In genomic region chr3:53250453-53250852, GRCh38 we compare ENCODE assay signal across 16 cellular contexts. TPM values are rescaled to one million over a fixed set of nuclear protein-coding genes. Genes with fewer than 3 reads are reported as not detected.
DNase-seq lines count a peak whose midpoint lies in the region; FAIRE-seq and TF ChIP-seq lines count a peak whose summit lies in the region.
"Had no signal": no experiment of that assay in that cellular context is flagged by ENCODE, and none has a peak within 500 bp of the region (broad histone marks: within the 10 kb centered on the region; RNA-seq: fewer than 3 reads in every experiment).

No MANE protein-coding gene starts in this region.

- H3K27me3 ChIP-seq in H1 (replicated peaks in 1 of 4; ENCODE audit: control insufficient read depth in 3 of 4, extremely low read depth in 1 of 4, insufficient read depth in 3 of 4, low read length in 3 of 4) (no peaks in the 10 kb centered on the region; a peak in 1 of 7 replicates), stomach (no peaks in the 10 kb centered on the region), adrenal gland (no peaks in the 10 kb centered on the region)

- no peaks in the 10 kb centered on the region for H3K9me3 ChIP-seq in H1 (ENCODE audit: insufficient read depth in 2 of 2, low read depth in 1 of 2, low read length in 1 of 2)
- no peaks in the 10 kb centered on the region for H3K9me3 ChIP-seq in stomach
- H3K9me3 ChIP-seq in adrenal gland (replicated peaks in 1 of 3): no peaks in the 10 kb centered on the region

- no peak overlapping the region for H2BK20ac ChIP-seq in H1 (ENCODE audit: low read length)

- no peak overlapping the region for H3K4ac ChIP-seq in H1 (replicated peaks; ENCODE audit: insufficient read length, low read depth, low read length)

- TF ChIP-seq RAD21 in H1 (IDR thresholded peaks at IDR 0.05 in 1 of 2, conservative IDR thresholded peaks at IDR 0.05 in 1 of 2; ENCODE audit: low read depth in 2 of 2, low read length in 2 of 2): no peak

- CTCF ChIA-PET in H1 (lab: Charles Lee; ENCODE audit: partially characterized antibody): interaction anchor here (2.7 to 10.6 kb wide), 3 partner anchors 20 to 49 kb away, joined by 7 to 64 read pairs (median 11); no protein-coding TSS in a partner anchor

- H2BK12ac ChIP-seq in H1 (ENCODE audit: low read depth, low read length): no peak overlapping the region

- peaks cover 43 to 50% of the 10 kb centered on the region in 2 experiments for H4K20me1 ChIP-seq in H1 (replicated peaks in 1 of 2; ENCODE audit: control insufficient read depth in 1 of 2, insufficient read depth in 2 of 2, low read length in 2 of 2)

- H3K18ac ChIP-seq in H1 (ENCODE audit: extremely low read depth, low read length): no peak overlapping the region

- no peak overlapping the region for H4K91ac ChIP-seq in H1 (replicated peaks; ENCODE audit: insufficient read length, low read length)

- H3K4me1 ChIP-seq in H1 (replicated peaks in 1 of 4; ENCODE audit: control insufficient read depth in 3 of 4, insufficient read depth in 4 of 4, low read length in 3 of 4): peaks cover 18 to 37% (median 24%) of the 10 kb centered on the region in 4 experiments
- peaks cover 36 to 83% (median 64%) of the 10 kb centered on the region in 4 donors for H3K4me1 ChIP-seq in stomach
- H3K4me1 ChIP-seq in adrenal gland (replicated peaks in 1 of 2): peaks cover 42 to 59% of the 10 kb centered on the region in 2 donors

- TF ChIP-seq POLR2A in H1 (IDR thresholded peaks at IDR 0.05; ENCODE audit: control extremely low read depth in 1 of 2, low read depth in 2 of 2, low read length in 2 of 2): no peak
- TF ChIP-seq POLR2A in stomach (IDR thresholded peaks at IDR 0.05): no peak
- no peak for TF ChIP-seq POLR2A in adrenal gland (IDR thresholded peaks at IDR 0.05)

- no peak overlapping the region for H3K27ac Mint-ChIP-seq in activated naive CD4-positive, alpha-beta T cell treated with anti-CD3 and anti-CD28 coated beads, Interleukin-2, amount 50 U/mL, for 24 hours
- H3K27ac Mint-ChIP-seq: activated T-cell treated with anti-CD3 and anti-CD28 coated beads, Interleukin-2, amount 50 U/mL, for 24 hours had no signal

- no peak overlapping the region for H2AK5ac ChIP-seq in H1 (ENCODE audit: low read depth, low read length)

- H2BK5ac ChIP-seq in H1 (ENCODE audit: low read depth, low read length): peak overlapping the region; percentile 64; the same call in 1 of the 2 replicates

- no peak for DNase-seq in activated naive CD4-positive, alpha-beta T cell treated with Interleukin-2 at 50 U/mL for 16 hours
- peak; percentile 17 for DNase-seq in M059J (ENCODE audit: low read depth)
- DNase-seq in H1 (ENCODE audit: low read depth in 1 of 2, low spot score in 2 of 2): no peak
- no peak for DNase-seq in stomach
- DNase-seq in NCI-H187 (lab: John Stamatoyannopoulos, UW): no peak
- DNase-seq in mesenteric fat pad (ENCODE audit: low spot score): no peak
- DNase-seq in adrenal gland: no peak
- DNase-seq: ACHN; activated CD4-positive, alpha-beta T cell treated with anti-CD3 and anti-CD28 coated beads, Interleukin-2, amount 10 ng/mL, durations not matched to agents 24 days and 14 days; activated T-cell treated with anti-CD3 and anti-CD28 coated beads, Interleukin-2, amount 50 U/mL, for 24 hours; islet precursor cell; NCI-H2107; stimulated activated CD4-positive, alpha-beta T cell treated with anti-CD3 and anti-CD28 coated beads, Interleukin-12 subunit alpha, Interleukin-12 subunit beta, amount 100 ng/mL, for 4 hours had no signal

- TF ChIP-seq EP300 in H1 (IDR thresholded peaks at IDR 0.05; ENCODE audit: borderline replicate concordance in 1 of 2, low read depth in 2 of 2, low read length in 2 of 2) (no peak), stomach (IDR thresholded peaks at IDR 0.05) (no peak)

- no peak overlapping the region for H4K5ac ChIP-seq in H1 (ENCODE audit: insufficient read length, low read depth, low read length)

- H3K4me2 ChIP-seq in H1 (ENCODE audit: insufficient read depth in 1 of 2, low read depth in 2 of 2, low read length in 2 of 2): peak overlapping the region in 1 of 2 experiments; percentile 98; a peak in 2 of 4 replicates

- H3K14ac ChIP-seq in H1 (ENCODE audit: insufficient read length): no peak overlapping the region

- H3K79me2 ChIP-seq in H1 (ENCODE audit: control insufficient read depth in 1 of 2, insufficient read depth in 2 of 2, low read length in 2 of 2): peaks cover 72 to 100% of the 10 kb centered on the region in 2 experiments

- whole genome bisulfite sequencing in H1 (ENCODE audit: extremely low coverage in 1 of 2, insufficient coverage in 1 of 2, insufficient read length in 1 of 2, insufficient replicate concordance in 2 of 2, low coverage in 1 of 2, low lambda C conversion rate in 2 of 2, missing lambda C conversion rate in 1 of 2), 2 experiments: 83% methylated on average over 3 of the region's 3 CpGs; no CpG with 5 or more reads in 1 of the 2 experiments
- 89 to 99% (median 94%) methylated on average over 3 of the region's 3 CpGs for WGBS in stomach, 5 donors
- 92 to 100% (median 95%) methylated on average over 3 of the region's 3 CpGs for WGBS in adrenal gland, 4 donors

- no peak overlapping the region for H2BK15ac ChIP-seq in H1 (ENCODE audit: low read length)

- TF ChIP-seq CTCF in H1 (IDR thresholded peaks at IDR 0.05; ENCODE audit: control extremely low read depth in 1 of 3, insufficient read depth in 1 of 3, low read depth in 1 of 3, low read length in 3 of 3) (no peak), stomach (IDR thresholded peaks at IDR 0.05) (no peak), adrenal gland (IDR thresholded peaks at IDR 0.05) (no peak)

- FAIRE-seq in H1 (lab: Jason Lieb, UNC): no peak
- FAIRE-seq: colon, HTR-8/SVneo had no signal

- H3K4me1 Mint-ChIP-seq in activated naive CD4-positive, alpha-beta T cell treated with anti-CD3 and anti-CD28 coated beads, Interleukin-2, amount 50 U/mL, for 24 hours: peaks cover 65% of the 10 kb centered on the region

- intact Hi-C loops in stomach (cut with DNase I; ENCODE audit: low total_unique reads): no loop called here
- intact Hi-C loops in adrenal gland (cut with DNase I): no loop called here

- H3K9me3 Mint-ChIP-seq in activated naive CD4-positive, alpha-beta T cell treated with anti-CD3 and anti-CD28 coated beads, Interleukin-2, amount 50 U/mL, for 24 hours: no peaks in the 10 kb centered on the region
- H3K9me3 Mint-ChIP-seq: activated CD4-positive, alpha-beta T cell treated with anti-CD3 and anti-CD28 coated beads, Interleukin-2, amount 10 ng/mL, durations not matched to agents 24 days and 14 days; activated T-cell treated with anti-CD3 and anti-CD28 coated beads, Interleukin-2, amount 50 U/mL, for 24 hours had no signal

- no peak overlapping the region for H2AFZ ChIP-seq in H1 (ENCODE audit: low read length)

- H3K9ac ChIP-seq in H1 (replicated peaks in 1 of 4; ENCODE audit: extremely low read depth in 1 of 4, low read depth in 3 of 4, low read length in 3 of 4): no peak overlapping the region

- peaks cover 19% of the 10 kb centered on the region for H3K79me1 ChIP-seq in H1 (ENCODE audit: low read depth, low read length)

- H3K23me2 ChIP-seq in H1 (ENCODE audit: low read depth, low read length): peaks cover 18% of the 10 kb centered on the region

- H3K4me3 Mint-ChIP-seq in activated naive CD4-positive, alpha-beta T cell treated with anti-CD3 and anti-CD28 coated beads, Interleukin-2, amount 50 U/mL, for 24 hours: peak overlapping the region; percentile 36
- H3K4me3 Mint-ChIP-seq: activated T-cell treated with anti-CD3 and anti-CD28 coated beads, Interleukin-2, amount 50 U/mL, for 24 hours had no signal

- H2BK120ac ChIP-seq in H1 (replicated peaks; ENCODE audit: low read depth, low read length): no peak overlapping the region

- H3K36me3 ChIP-seq in H1 (ENCODE audit: control insufficient read depth in 2 of 4, insufficient read depth in 4 of 4, low read length in 3 of 4): peaks cover 0 to 11% (median 0%) of the 10 kb centered on the region in 4 experiments; a peak in 1 of 8 replicates
- peaks cover 0 to 11% (median 3%) of the 10 kb centered on the region in 4 donors for H3K36me3 ChIP-seq in stomach
- no peaks in the 10 kb centered on the region for H3K36me3 ChIP-seq in adrenal gland (replicated peaks in 1 of 2)

- H3K4me3 ChIP-seq in H1 (ENCODE audit: extremely low read depth in 1 of 4, insufficient read depth in 2 of 4, low read depth in 3 of 4, low read length in 4 of 4) (no peak overlapping the region), stomach (no peak overlapping the region), adrenal gland (no peak overlapping the region)

- H4K8ac ChIP-seq in H1 (ENCODE audit: extremely low read depth, insufficient read depth, low read length): no peak overlapping the region

- H3K36me3 Mint-ChIP-seq in activated naive CD4-positive, alpha-beta T cell treated with anti-CD3 and anti-CD28 coated beads, Interleukin-2, amount 50 U/mL, for 24 hours: peaks cover 8% of the 10 kb centered on the region

- H3K27ac ChIP-seq in H1 (ENCODE audit: low read depth, low read length) (no peak overlapping the region), stomach (peak overlapping the region in 3 of 5 donors; percentile 15 to 85 (median 69)), adrenal gland (peak overlapping the region in 2 of 5 donors; percentile 45 to 60)

- H3K27me3 Mint-ChIP-seq in activated naive CD4-positive, alpha-beta T cell treated with anti-CD3 and anti-CD28 coated beads, Interleukin-2, amount 50 U/mL, for 24 hours: no peaks in the 10 kb centered on the region
- H3K27me3 Mint-ChIP-seq: activated CD4-positive, alpha-beta T cell treated with anti-CD3 and anti-CD28 coated beads, Interleukin-2, amount 10 ng/mL, durations not matched to agents 24 days and 14 days; activated T-cell treated with anti-CD3 and anti-CD28 coated beads, Interleukin-2, amount 50 U/mL, for 24 hours had no signal

- H3K56ac ChIP-seq in H1 (replicated peaks; ENCODE audit: insufficient read length, low read depth, low read length): no peak overlapping the region

- no peak overlapping the region for H3K23ac ChIP-seq in H1 (ENCODE audit: insufficient read length)

- POLR2A ChIA-PET in H1 (lab: Charles Lee; ENCODE audit: partially characterized antibody): interaction anchor here (0.6 to 20.5 kb wide), 4 partner anchors 18 to 73 kb away, joined by 3 to 449 read pairs (median 32); no protein-coding TSS in a partner anchor

RNA-seq across cellular contexts. Expression of gene TKT, which starts 5.4 kb away (rescaled TPM):
- total RNA-seq in M059J (2014; rRNA removed; shearing (Covaris generic)): 206 and 321 TPM in 2 replicates
- total RNA-seq in H1 (2021; fragmentation: NEBNext Ultra II Directional; extraction: Animal tissue kit (Norgen Biotek cat#: 25700)): 975 and 986 TPM in 2 replicates
- polyA plus RNA-seq in H1 (2011; rRNA removed) (418 and 649 TPM in 2 replicates), stomach (100 to 1,000 TPM in 2 of 3 donors, 10 to 100 TPM in 1; 84.9 to 385 (median 118) TPM), adrenal gland (100 to 1,000 TPM; 131 to 253 (median 150) TPM)
- 449 TPM for polyA plus RNA-seq in H1 (2011; cell fraction: cytosol; rRNA removed)
- 987 TPM for polyA plus RNA-seq in H1 (2011; cell fraction: nucleus; rRNA removed)
- polyA plus RNA-seq in H1 (2012, experiment 1 of 2): 570 to 1,148 TPM (median 1,049 TPM) in 4 replicates
- 841 TPM for polyA plus RNA-seq in H1 (2012, experiment 2 of 2)
- 760 TPM for polyA plus RNA-seq in H1 (2013, experiment 1 of 2)
- 785 TPM for polyA plus RNA-seq in H1 (2013, experiment 2 of 2)
- 353 and 390 TPM in 2 replicates for polyA minus RNA-seq in H1 (2011; rRNA and poly(A)+ RNA removed)
- 430 TPM for polyA minus RNA-seq in H1 (2011; cell fraction: cytosol; rRNA and poly(A)+ RNA removed)
- polyA minus RNA-seq in H1 (2011; cell fraction: nucleus; rRNA and poly(A)+ RNA removed): 346 TPM
- total RNA-seq in stomach (100 to 1,000 TPM in 3 of 5 donors, 10 to 100 TPM in 2; 88.3 to 247 (median 162) TPM), mesenteric fat pad (416 TPM), adrenal gland (100 to 1,000 TPM; 256 to 516 (median 357) TPM)
